In genomic region chr7:140049339-140050024, GRCh38 we compare ENCODE assay signal across 1 cellular context.
TF ChIP-seq lines count a peak whose summit lies in the region.

No MANE protein-coding gene starts in this region.

TF ChIP-seq in HepG2, 621 proteins besides CTCF, POLR2A, EP300 and RAD21 (continued from another document and continues in another):
- TF ChIP-seq, protein P1, sequence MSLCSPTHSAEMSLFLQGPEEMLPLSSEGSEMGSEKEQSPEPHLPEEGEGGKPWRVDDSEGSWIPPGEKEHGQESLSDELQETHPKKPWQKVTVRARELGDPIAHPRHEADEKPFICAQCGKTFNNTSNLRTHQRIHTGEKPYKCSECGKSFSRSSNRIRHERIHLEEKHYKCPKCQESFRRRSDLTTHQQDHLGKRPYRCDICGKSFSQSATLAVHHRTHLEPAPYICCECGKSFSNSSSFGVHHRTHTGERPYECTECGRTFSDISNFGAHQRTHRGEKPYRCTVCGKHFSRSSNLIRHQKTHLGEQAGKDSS (CRISPR knock-in tag; IDR thresholded peaks at IDR 0.05; ENCODE audit: borderline replicate concordance, low read depth): peak; percentile 84; the same call in 1 of the 2 replicates
- TF ChIP-seq ZNF256 (CRISPR knock-in tag; conservative IDR thresholded peaks at IDR 0.05): no peak
- peak; percentile 79; the same call in 1 of the 2 replicates for TF ChIP-seq HIC2 (CRISPR knock-in tag; IDR thresholded peaks at IDR 0.05; ENCODE audit: low read depth)
- TF ChIP-seq ZNF12 (CRISPR knock-in tag; IDR thresholded peaks at IDR 0.05): peak; percentile 78; the same call in 1 of the 2 replicates
- TF ChIP-seq ETV5 (CRISPR knock-in tag; IDR thresholded peaks at IDR 0.05; ENCODE audit: borderline replicate concordance): peak; percentile 97
- peak; percentile 65; the same call in 1 of the 2 replicates for TF ChIP-seq ZNF782 (CRISPR knock-in tag; IDR thresholded peaks at IDR 0.05; ENCODE audit: borderline replicate concordance)
- no peak for TF ChIP-seq USF2 (IDR thresholded peaks at IDR 0.05; ENCODE audit: low read depth, low read length)
- peak; percentile 32; the same call in 1 of the 2 replicates for TF ChIP-seq USF2 (CRISPR knock-in tag; IDR thresholded peaks at IDR 0.05; ENCODE audit: borderline replicate concordance)
- peak; percentile 96 for TF ChIP-seq TBL1XR1 (IDR thresholded peaks at IDR 0.05; ENCODE audit: borderline replicate concordance, low read length, partially characterized antibody)
- TF ChIP-seq ZFP41 (CRISPR knock-in tag; IDR thresholded peaks at IDR 0.05; ENCODE audit: borderline replicate concordance): no peak
- peak; percentile 24; the same call in 1 of the 2 replicates for TF ChIP-seq ZNF430 (CRISPR knock-in tag; IDR thresholded peaks at IDR 0.05)
- 0 out of 2 replicates have a peak, but pooled peaks have one; percentile 79 for TF ChIP-seq STAT5B (CRISPR knock-in tag; IDR thresholded peaks at IDR 0.05)
- TF ChIP-seq FOSL2 (CRISPR knock-in tag; IDR thresholded peaks at IDR 0.05): peak; percentile 77
- TF ChIP-seq TOPORS (CRISPR knock-in tag; IDR thresholded peaks at IDR 0.05): peak; percentile 80; the same call in 1 of the 2 replicates
- TF ChIP-seq, protein P2, sequence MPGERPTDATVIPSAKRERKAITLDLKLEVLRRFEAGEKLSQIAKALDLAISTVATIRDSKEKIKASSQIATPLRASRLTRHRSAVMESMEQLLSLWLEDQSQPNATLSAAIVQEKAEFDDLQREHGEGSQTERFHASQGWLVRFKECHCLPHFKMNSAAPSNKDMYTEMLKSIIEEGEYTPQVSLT (CRISPR knock-in tag; IDR thresholded peaks at IDR 0.05; ENCODE audit: borderline replicate concordance, low read depth): no peak
- TF ChIP-seq ZNF761 (CRISPR knock-in tag; conservative IDR thresholded peaks at IDR 0.05): 0 out of 2 replicates have a peak, but pooled peaks have one; percentile 64
- no peak for TF ChIP-seq SNAPC5 (CRISPR knock-in tag; IDR thresholded peaks at IDR 0.05; ENCODE audit: borderline replicate concordance)
- peak; percentile 99; the same call in 1 of the 2 replicates for TF ChIP-seq ZNF121 (CRISPR knock-in tag; IDR thresholded peaks at IDR 0.05)
- peak; percentile 97 for TF ChIP-seq ZNF788 (CRISPR knock-in tag; IDR thresholded peaks at IDR 0.05; ENCODE audit: borderline replicate concordance)
- TF ChIP-seq PAX8 (CRISPR knock-in tag; IDR thresholded peaks at IDR 0.05; ENCODE audit: borderline replicate concordance): no peak
- TF ChIP-seq RFX5 (IDR thresholded peaks at IDR 0.05; ENCODE audit: low read depth, low read length): no peak
- peak; percentile 89 for TF ChIP-seq NFKBIZ (CRISPR knock-in tag; IDR thresholded peaks at IDR 0.05)
- TF ChIP-seq, protein P3, sequence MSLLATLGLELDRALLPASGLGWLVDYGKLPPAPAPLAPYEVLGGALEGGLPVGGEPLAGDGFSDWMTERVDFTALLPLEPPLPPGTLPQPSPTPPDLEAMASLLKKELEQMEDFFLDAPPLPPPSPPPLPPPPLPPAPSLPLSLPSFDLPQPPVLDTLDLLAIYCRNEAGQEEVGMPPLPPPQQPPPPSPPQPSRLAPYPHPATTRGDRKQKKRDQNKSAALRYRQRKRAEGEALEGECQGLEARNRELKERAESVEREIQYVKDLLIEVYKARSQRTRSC (CRISPR knock-in tag; IDR thresholded peaks at IDR 0.05; ENCODE audit: low read depth): no peak
- no peak for TF ChIP-seq CAMTA2 (CRISPR knock-in tag; IDR thresholded peaks at IDR 0.05; ENCODE audit: borderline replicate concordance)
- peak; percentile 87 for TF ChIP-seq TBX3 (IDR thresholded peaks at IDR 0.05; ENCODE audit: borderline replicate concordance)
- peak; percentile 98 for TF ChIP-seq DPF2 (CRISPR knock-in tag; IDR thresholded peaks at IDR 0.05; ENCODE audit: borderline replicate concordance, low read depth)
- no peak for TF ChIP-seq FLYWCH1 (CRISPR knock-in tag; IDR thresholded peaks at IDR 0.05)
- no peak for TF ChIP-seq ZNF143 (CRISPR knock-in tag; IDR thresholded peaks at IDR 0.05)
- TF ChIP-seq ZNF646 (CRISPR knock-in tag; IDR thresholded peaks at IDR 0.05): no peak
- 0 out of 2 replicates have a peak, but pooled peaks have one; percentile 35 for TF ChIP-seq ZNF263 (CRISPR knock-in tag; IDR thresholded peaks at IDR 0.05)
- TF ChIP-seq REXO4 (CRISPR knock-in tag; IDR thresholded peaks at IDR 0.05; ENCODE audit: borderline replicate concordance): no peak
- no peak for TF ChIP-seq DNMT1 (CRISPR knock-in tag; IDR thresholded peaks at IDR 0.05)
- TF ChIP-seq THAP11 (CRISPR knock-in tag; IDR thresholded peaks at IDR 0.05): peak; percentile 80
- TF ChIP-seq, protein P4, sequence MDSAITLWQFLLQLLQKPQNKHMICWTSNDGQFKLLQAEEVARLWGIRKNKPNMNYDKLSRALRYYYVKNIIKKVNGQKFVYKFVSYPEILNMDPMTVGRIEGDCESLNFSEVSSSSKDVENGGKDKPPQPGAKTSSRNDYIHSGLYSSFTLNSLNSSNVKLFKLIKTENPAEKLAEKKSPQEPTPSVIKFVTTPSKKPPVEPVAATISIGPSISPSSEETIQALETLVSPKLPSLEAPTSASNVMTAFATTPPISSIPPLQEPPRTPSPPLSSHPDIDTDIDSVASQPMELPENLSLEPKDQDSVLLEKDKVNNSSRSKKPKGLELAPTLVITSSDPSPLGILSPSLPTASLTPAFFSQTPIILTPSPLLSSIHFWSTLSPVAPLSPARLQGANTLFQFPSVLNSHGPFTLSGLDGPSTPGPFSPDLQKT (CRISPR knock-in tag; IDR thresholded peaks at IDR 0.05; ENCODE audit: borderline replicate concordance): 0 out of 2 replicates have a peak, but pooled peaks have one; percentile 24
- peak; percentile 87 for TF ChIP-seq MEF2D (CRISPR knock-in tag; IDR thresholded peaks at IDR 0.05)
- peak; percentile 96 for TF ChIP-seq ZNF710 (CRISPR knock-in tag; IDR thresholded peaks at IDR 0.05; ENCODE audit: borderline replicate concordance)
- TF ChIP-seq MYNN (CRISPR knock-in tag; IDR thresholded peaks at IDR 0.05; ENCODE audit: low read depth): no peak
- TF ChIP-seq ZBTB20 (CRISPR knock-in tag; IDR thresholded peaks at IDR 0.05; ENCODE audit: borderline replicate concordance, low read depth): peak; percentile 78
- peak; percentile 87 for TF ChIP-seq PHF5A (CRISPR knock-in tag; IDR thresholded peaks at IDR 0.05; ENCODE audit: low read depth, unreplicated experiment)
- TF ChIP-seq U2AF1 (optimal IDR thresholded peaks at IDR 0.05; ENCODE audit: low read depth, low read length): no peak
- peak; percentile 93 for TF ChIP-seq GFI1 (CRISPR knock-in tag; IDR thresholded peaks at IDR 0.05; ENCODE audit: borderline replicate concordance)
- TF ChIP-seq, protein P5, sequence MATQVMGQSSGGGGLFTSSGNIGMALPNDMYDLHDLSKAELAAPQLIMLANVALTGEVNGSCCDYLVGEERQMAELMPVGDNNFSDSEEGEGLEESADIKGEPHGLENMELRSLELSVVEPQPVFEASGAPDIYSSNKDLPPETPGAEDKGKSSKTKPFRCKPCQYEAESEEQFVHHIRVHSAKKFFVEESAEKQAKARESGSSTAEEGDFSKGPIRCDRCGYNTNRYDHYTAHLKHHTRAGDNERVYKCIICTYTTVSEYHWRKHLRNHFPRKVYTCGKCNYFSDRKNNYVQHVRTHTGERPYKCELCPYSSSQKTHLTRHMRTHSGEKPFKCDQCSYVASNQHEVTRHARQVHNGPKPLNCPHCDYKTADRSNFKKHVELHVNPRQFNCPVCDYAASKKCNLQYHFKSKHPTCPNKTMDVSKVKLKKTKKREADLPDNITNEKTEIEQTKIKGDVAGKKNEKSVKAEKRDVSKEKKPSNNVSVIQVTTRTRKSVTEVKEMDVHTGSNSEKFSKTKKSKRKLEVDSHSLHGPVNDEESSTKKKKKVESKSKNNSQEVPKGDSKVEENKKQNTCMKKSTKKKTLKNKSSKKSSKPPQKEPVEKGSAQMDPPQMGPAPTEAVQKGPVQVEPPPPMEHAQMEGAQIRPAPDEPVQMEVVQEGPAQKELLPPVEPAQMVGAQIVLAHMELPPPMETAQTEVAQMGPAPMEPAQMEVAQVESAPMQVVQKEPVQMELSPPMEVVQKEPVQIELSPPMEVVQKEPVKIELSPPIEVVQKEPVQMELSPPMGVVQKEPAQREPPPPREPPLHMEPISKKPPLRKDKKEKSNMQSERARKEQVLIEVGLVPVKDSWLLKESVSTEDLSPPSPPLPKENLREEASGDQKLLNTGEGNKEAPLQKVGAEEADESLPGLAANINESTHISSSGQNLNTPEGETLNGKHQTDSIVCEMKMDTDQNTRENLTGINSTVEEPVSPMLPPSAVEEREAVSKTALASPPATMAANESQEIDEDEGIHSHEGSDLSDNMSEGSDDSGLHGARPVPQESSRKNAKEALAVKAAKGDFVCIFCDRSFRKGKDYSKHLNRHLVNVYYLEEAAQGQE (IDR thresholded peaks at IDR 0.05; ENCODE audit: borderline replicate concordance in 1 of 2, low read depth in 1 of 2, low read length in 2 of 2): peak in 1 of 2 experiments; percentile 81; a peak in 2 of 4 replicates
